19 cellular contexts compared by ENCODE assay signal in genomic region chr16:66614161-66614802, GRCh38. TPM values are rescaled to one million over a fixed set of nuclear protein-coding genes. Genes with fewer than 3 reads are reported as not detected.
"Had no signal": no experiment of that assay in that cellular context is flagged by ENCODE, and none has a peak within 500 bp of the region (broad histone marks: within the 10 kb centered on the region; RNA-seq: fewer than 3 reads in every experiment).

No MANE protein-coding gene starts in this region.

- H3K27me3 Mint-ChIP-seq: type B pancreatic cell had no signal

- H3K4me3 ChIP-seq: hepatocyte, left ventricle myocardium inferior, lower lobe of right lung, right atrium auricular region had no signal

- H3K9me3 ChIP-seq: left ventricle myocardium inferior, lower lobe of right lung, right atrium auricular region had no signal

- DNase-seq: dermis blood vessel endothelial cell; endodermal cell; foreskin melanocyte; head of caudate nucleus; kidney; left cardiac atrium; left ventricle myocardium inferior; lower lobe of right lung; naive B cell; posterior cingulate gyrus; small intestine; stimulated activated CD4-positive, alpha-beta T cell treated with anti-CD3 and anti-CD28 coated beads, Interleukin-2, amount 100 ng/mL, for 48 hours; stimulated activated naive CD4-positive, alpha-beta T cell treated with Interleukin-2 at 50 U/mL for 16 hours had no signal

- H3K9me3 Mint-ChIP-seq: memory B cell, naive B cell, nephron, type B pancreatic cell had no signal

- H3K4me1 Mint-ChIP-seq: memory B cell, naive B cell had no signal

- H3K36me3 Mint-ChIP-seq: memory B cell had no signal

- H3K27ac Mint-ChIP-seq: endodermal cell, memory B cell, naive B cell, nephron, type B pancreatic cell had no signal

- H3K4me1 ChIP-seq: right atrium auricular region had no signal

- H3K4me3 Mint-ChIP-seq: endodermal cell, memory B cell, naive B cell, nephron, type B pancreatic cell had no signal

- H3K27ac ChIP-seq: hepatocyte, left ventricle myocardium inferior, lower lobe of right lung, right atrium auricular region had no signal

- ATAC-seq: left cardiac atrium, lower lobe of right lung had no signal

RNA-seq across cellular contexts. Expression of gene CMTM2, which starts 35.0 kb away (rescaled TPM):
- total RNA-seq: endodermal cell, endothelial cell of umbilical vein, hepatocyte, left ventricle myocardium inferior, right atrium auricular region had no signal
